1 cellular context compared by ENCODE assay signal in genomic region chr16:27109666-27110523, GRCh38.
TF ChIP-seq lines count a peak whose summit lies in the region.

No MANE protein-coding gene starts in this region.

TF ChIP-seq in K562, 482 proteins besides CTCF, POLR2A, EP300 and RAD21 (continued from another document):
- TF ChIP-seq, protein P1, sequence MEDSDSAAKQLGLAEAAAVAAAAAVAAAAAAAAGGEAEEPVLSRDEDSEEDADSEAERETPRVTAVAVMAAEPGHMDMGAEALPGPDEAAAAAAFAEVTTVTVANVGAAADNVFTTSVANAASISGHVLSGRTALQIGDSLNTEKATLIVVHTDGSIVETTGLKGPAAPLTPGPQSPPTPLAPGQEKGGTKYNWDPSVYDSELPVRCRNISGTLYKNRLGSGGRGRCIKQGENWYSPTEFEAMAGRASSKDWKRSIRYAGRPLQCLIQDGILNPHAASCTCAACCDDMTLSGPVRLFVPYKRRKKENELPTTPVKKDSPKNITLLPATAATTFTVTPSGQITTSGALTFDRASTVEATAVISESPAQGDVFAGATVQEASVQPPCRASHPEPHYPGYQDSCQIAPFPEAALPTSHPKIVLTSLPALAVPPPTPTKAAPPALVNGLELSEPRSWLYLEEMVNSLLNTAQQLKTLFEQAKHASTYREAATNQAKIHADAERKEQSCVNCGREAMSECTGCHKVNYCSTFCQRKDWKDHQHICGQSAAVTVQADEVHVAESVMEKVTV (CRISPR knock-in tag; IDR thresholded peaks at IDR 0.05) = peak; percentile 34; the same call in 1 of the 2 replicates
- TF ChIP-seq HMGN3 (IDR thresholded peaks at IDR 0.05; ENCODE audit: borderline replicate concordance, extremely low read depth, insufficient read length, low read depth, low read length) (peak; percentile 45), SMC3 (conservative IDR thresholded peaks at IDR 0.05; ENCODE audit: insufficient read depth, low read depth, low read length) (peak; percentile 65; the same call in 1 of the 2 replicates), ZNF384 (IDR thresholded peaks at IDR 0.05; ENCODE audit: low read depth, low read length) (peak; percentile 94), NR1H2 (CRISPR knock-in tag; IDR thresholded peaks at IDR 0.05) (no peak), NFIC (IDR thresholded peaks at IDR 0.05) (peak; percentile 63), STAG1 (CRISPR knock-in tag; IDR thresholded peaks at IDR 0.05; ENCODE audit: borderline replicate concordance) (peak; percentile 65; the same call in 1 of the 2 replicates), ZNF639 (CRISPR knock-in tag; conservative IDR thresholded peaks at IDR 0.05 in 1 of 2, IDR thresholded peaks at IDR 0.05 in 1 of 2) (peak in 1 of 2 experiments; percentile 48; a peak in 1 of 4 replicates), CCNT2 (IDR thresholded peaks at IDR 0.05; ENCODE audit: borderline replicate concordance, extremely low read depth, insufficient read length, low read depth, low read length) (peak; percentile 38), ZNF24 (IDR thresholded peaks at IDR 0.05) (peak; percentile 93), MCM7 (IDR thresholded peaks at IDR 0.05) (no peak), KLF16 (IDR thresholded peaks at IDR 0.05) (no peak), ZNF224 (CRISPR knock-in tag; IDR thresholded peaks at IDR 0.05) (no peak)
- TF ChIP-seq, protein P2, sequence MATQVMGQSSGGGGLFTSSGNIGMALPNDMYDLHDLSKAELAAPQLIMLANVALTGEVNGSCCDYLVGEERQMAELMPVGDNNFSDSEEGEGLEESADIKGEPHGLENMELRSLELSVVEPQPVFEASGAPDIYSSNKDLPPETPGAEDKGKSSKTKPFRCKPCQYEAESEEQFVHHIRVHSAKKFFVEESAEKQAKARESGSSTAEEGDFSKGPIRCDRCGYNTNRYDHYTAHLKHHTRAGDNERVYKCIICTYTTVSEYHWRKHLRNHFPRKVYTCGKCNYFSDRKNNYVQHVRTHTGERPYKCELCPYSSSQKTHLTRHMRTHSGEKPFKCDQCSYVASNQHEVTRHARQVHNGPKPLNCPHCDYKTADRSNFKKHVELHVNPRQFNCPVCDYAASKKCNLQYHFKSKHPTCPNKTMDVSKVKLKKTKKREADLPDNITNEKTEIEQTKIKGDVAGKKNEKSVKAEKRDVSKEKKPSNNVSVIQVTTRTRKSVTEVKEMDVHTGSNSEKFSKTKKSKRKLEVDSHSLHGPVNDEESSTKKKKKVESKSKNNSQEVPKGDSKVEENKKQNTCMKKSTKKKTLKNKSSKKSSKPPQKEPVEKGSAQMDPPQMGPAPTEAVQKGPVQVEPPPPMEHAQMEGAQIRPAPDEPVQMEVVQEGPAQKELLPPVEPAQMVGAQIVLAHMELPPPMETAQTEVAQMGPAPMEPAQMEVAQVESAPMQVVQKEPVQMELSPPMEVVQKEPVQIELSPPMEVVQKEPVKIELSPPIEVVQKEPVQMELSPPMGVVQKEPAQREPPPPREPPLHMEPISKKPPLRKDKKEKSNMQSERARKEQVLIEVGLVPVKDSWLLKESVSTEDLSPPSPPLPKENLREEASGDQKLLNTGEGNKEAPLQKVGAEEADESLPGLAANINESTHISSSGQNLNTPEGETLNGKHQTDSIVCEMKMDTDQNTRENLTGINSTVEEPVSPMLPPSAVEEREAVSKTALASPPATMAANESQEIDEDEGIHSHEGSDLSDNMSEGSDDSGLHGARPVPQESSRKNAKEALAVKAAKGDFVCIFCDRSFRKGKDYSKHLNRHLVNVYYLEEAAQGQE (CRISPR knock-in tag; IDR thresholded peaks at IDR 0.05; ENCODE audit: low read depth) = no peak
- TF ChIP-seq, protein P3, sequence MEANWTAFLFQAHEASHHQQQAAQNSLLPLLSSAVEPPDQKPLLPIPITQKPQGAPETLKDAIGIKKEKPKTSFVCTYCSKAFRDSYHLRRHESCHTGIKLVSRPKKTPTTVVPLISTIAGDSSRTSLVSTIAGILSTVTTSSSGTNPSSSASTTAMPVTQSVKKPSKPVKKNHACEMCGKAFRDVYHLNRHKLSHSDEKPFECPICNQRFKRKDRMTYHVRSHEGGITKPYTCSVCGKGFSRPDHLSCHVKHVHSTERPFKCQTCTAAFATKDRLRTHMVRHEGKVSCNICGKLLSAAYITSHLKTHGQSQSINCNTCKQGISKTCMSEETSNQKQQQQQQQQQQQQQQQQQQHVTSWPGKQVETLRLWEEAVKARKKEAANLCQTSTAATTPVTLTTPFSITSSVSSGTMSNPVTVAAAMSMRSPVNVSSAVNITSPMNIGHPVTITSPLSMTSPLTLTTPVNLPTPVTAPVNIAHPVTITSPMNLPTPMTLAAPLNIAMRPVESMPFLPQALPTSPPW (CRISPR knock-in tag; IDR thresholded peaks at IDR 0.05) = peak; percentile 93
